In genomic region chr10:14413583-14413982, GRCh38 we compare ENCODE assay signal across 15 cellular contexts.
"Had no signal": no experiment of that assay in that cellular context is flagged by ENCODE, and none has a peak within 500 bp of the region (broad histone marks: within the 10 kb centered on the region; RNA-seq: fewer than 3 reads in every experiment).

No MANE protein-coding gene starts in this region.

- H3K27ac ChIP-seq: coronary artery, gastroesophageal sphincter, heart left ventricle, neutrophil, thyroid gland had no signal

- H3K36me3 Mint-ChIP-seq: activated CD4-positive, alpha-beta memory T cell treated with anti-CD3 and anti-CD28 coated beads for 36 hours; naive thymus-derived CD4-positive, alpha-beta T cell; WTC11 had no signal

- DNase-seq: activated CD4-positive, alpha-beta memory T cell treated with anti-CD3 and anti-CD28 coated beads for 36 hours; activated CD4-positive, alpha-beta T cell treated with anti-CD3 and anti-CD28 coated beads for 36 hours; activated naive CD8-positive, alpha-beta T cell treated with anti-CD3 and anti-CD28 coated beads for 36 hours; heart left ventricle; mesenchymal stem cell; naive thymus-derived CD4-positive, alpha-beta T cell; stimulated activated CD8-positive, alpha-beta memory T cell treated with anti-CD3 and anti-CD28 coated beads, Interleukin-4, amount 100 ng/mL, for 48 hours; stimulated activated naive CD4-positive, alpha-beta T cell; T-helper 2 cell; thyroid gland had no signal

- H3K27ac Mint-ChIP-seq: activated CD4-positive, alpha-beta memory T cell treated with anti-CD3 and anti-CD28 coated beads for 36 hours; activated CD4-positive, alpha-beta T cell treated with anti-CD3 and anti-CD28 coated beads for 36 hours; activated naive CD8-positive, alpha-beta T cell treated with anti-CD3 and anti-CD28 coated beads for 36 hours; naive thymus-derived CD4-positive, alpha-beta T cell; WTC11 had no signal

- H3K9me3 Mint-ChIP-seq: WTC11 had no signal

- H3K4me3 Mint-ChIP-seq: activated CD4-positive, alpha-beta memory T cell treated with anti-CD3 and anti-CD28 coated beads for 36 hours; activated CD4-positive, alpha-beta T cell treated with anti-CD3 and anti-CD28 coated beads for 36 hours; activated naive CD8-positive, alpha-beta T cell treated with anti-CD3 and anti-CD28 coated beads for 36 hours; central memory CD8-positive, alpha-beta T cell; naive thymus-derived CD4-positive, alpha-beta T cell; WTC11 had no signal
